8 cellular contexts compared by ENCODE assay signal in the genomic region with DNA sequence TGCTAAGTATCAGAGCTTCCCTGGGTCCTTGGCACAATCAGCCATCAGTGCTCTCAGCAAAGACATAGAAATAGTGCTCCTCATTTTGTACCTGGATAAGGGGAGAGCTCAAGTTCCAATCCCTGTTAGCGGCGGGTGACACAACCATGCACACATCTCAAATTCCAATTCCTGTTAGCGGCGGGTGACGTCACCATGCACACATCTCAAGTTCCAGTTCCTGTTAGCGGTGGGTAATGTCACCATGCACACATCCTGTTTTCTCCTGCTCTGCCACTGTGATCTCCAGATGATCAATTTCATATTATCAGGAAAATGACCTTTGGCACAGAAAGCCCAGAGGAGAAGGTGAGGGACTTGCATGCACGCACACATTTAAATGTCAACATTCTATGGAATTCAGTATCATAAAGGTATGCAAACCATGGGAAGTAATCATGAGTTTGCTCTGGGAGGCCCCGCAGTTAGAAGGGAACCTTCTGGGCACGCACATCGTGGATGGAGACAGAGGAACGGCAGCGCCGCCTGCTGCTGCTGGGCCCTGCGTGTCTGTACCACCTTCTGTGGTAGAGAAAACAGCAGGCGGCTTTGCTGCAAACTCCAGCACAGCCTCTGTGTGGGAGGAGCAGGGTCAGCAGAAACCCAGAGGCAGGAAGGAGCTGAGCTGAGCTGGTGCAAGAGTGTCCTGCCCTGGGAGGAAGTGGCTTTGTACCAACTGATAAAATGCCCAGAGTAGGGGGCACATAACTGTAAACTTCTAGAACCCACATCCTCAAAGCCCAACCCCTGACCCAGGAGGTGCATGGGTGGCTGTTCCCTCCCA.
A peak's percentile ranks its signal among the peaks of the same experiment; 100 is the strongest.
DNase-seq lines count a peak whose midpoint lies in the region; ATAC-seq, FAIRE-seq and TF ChIP-seq lines count a peak whose summit lies in the region.

No MANE protein-coding gene starts in this region.

- no peaks in the 10 kb centered on the region for H3K27me3 ChIP-seq in DOHH2 (ENCODE audit: control insufficient read depth, low read length)

- no peak overlapping the region for H3K9ac ChIP-seq in SK-N-MC (ENCODE audit: insufficient read length)

- FAIRE-seq in urothelium cell line (lab: Jason Lieb, UNC), result peak; percentile 91

- H3K4me1 Mint-ChIP-seq in activated naive CD8-positive, alpha-beta T cell treated with anti-CD3 and anti-CD28 coated beads for 36 hours, result peaks cover 57% of the 10 kb centered on the region

- H3K36me3 ChIP-seq in DOHH2 (ENCODE audit: control insufficient read depth, low read length) (peaks cover 8% of the 10 kb centered on the region), SK-N-MC (ENCODE audit: insufficient read depth, low read length) (no peaks in the 10 kb centered on the region)

- TF ChIP-seq CTCF in DOHH2 (IDR thresholded peaks at IDR 0.05; ENCODE audit: low read depth, low read length, poor library complexity, severe bottlenecking), result peak; percentile 85

- peaks cover 16% of the 10 kb centered on the region for H3K36me3 Mint-ChIP-seq in activated naive CD8-positive, alpha-beta T cell treated with anti-CD3 and anti-CD28 coated beads for 36 hours

- DNase-seq in SK-N-MC (ENCODE audit: low read depth, low spot score) (peak; percentile 10), cardiac septum (ENCODE audit: low spot score) (peak; percentile 92), pulmonary artery endothelial cell (ENCODE audit: low read depth, low spot score) (peak; percentile 61), urothelium cell line (ENCODE audit: low spot score) (peak; percentile 80)
- DNase-seq in activated naive CD8-positive, alpha-beta T cell treated with anti-CD3 and anti-CD28 coated beads for 36 hours, result peak; percentile 81

- peaks cover 14% of the 10 kb centered on the region for H3K79me2 ChIP-seq in DOHH2 (ENCODE audit: control insufficient read depth, low read length)

- H3K4me1 ChIP-seq in DOHH2 (ENCODE audit: control insufficient read depth, low read length), result peaks cover 60% of the 10 kb centered on the region

- no peaks in the 10 kb centered on the region for H3K9me2 ChIP-seq in DOHH2 (replicated peaks; ENCODE audit: control insufficient read depth, low read length)

- TF ChIP-seq RAD21 in Ishikawa (IDR thresholded peaks at IDR 0.05; ENCODE audit: low read depth), result peak; percentile 69

- intact Hi-C loops in cardiac septum (cut with DNase I), result loop anchor here (1.0 kb wide), 1 partner anchor 55 kb away; no protein-coding TSS in a partner anchor

- H3K4me2 ChIP-seq in DOHH2 (ENCODE audit: low read length), result peak overlapping the region; percentile 70

- ATAC-seq in GM21529 (IDR thresholded peaks at IDR 0.05; ENCODE audit: unreplicated experiment), result peak; percentile 81

- H3K4me3 ChIP-seq in DOHH2 (ENCODE audit: low read length) (peak overlapping the region; percentile 56), SK-N-MC (no peak overlapping the region)

- H3K27ac Mint-ChIP-seq in activated naive CD8-positive, alpha-beta T cell treated with anti-CD3 and anti-CD28 coated beads for 36 hours, result peak overlapping the region; percentile 100

- H4K20me1 ChIP-seq in DOHH2 (ENCODE audit: control insufficient read depth, insufficient read depth, low read depth, low read length), result no peaks in the 10 kb centered on the region

- peak overlapping the region; percentile 74 for H3K27ac ChIP-seq in DOHH2 (ENCODE audit: low read depth, low read length)
- no peak overlapping the region for H3K27ac ChIP-seq in SK-N-MC

- no peak; the same call in 1 of the 2 replicates for TF ChIP-seq EP300 in Ishikawa (IDR thresholded peaks at IDR 0.05; ENCODE audit: borderline replicate concordance)

- peaks cover 17% of the 10 kb centered on the region for H3F3A ChIP-seq in DOHH2 (ENCODE audit: control insufficient read depth, insufficient read depth)

- peak overlapping the region; percentile 75 for H3K4me3 Mint-ChIP-seq in activated naive CD8-positive, alpha-beta T cell treated with anti-CD3 and anti-CD28 coated beads for 36 hours

- H3K27me3 Mint-ChIP-seq in activated naive CD8-positive, alpha-beta T cell treated with anti-CD3 and anti-CD28 coated beads for 36 hours, result no peaks in the 10 kb centered on the region

- no peaks in the 10 kb centered on the region for H3K9me3 Mint-ChIP-seq in activated naive CD8-positive, alpha-beta T cell treated with anti-CD3 and anti-CD28 coated beads for 36 hours

- H3K9me3 ChIP-seq in DOHH2 (ENCODE audit: control insufficient read depth, insufficient read depth, low read length), result peaks cover 3% of the 10 kb centered on the region; the same call in 1 of the 2 replicates
- H3K9me3 ChIP-seq in SK-N-MC (ENCODE audit: low read depth, low read length), result no peaks in the 10 kb centered on the region

TF ChIP-seq in Ishikawa, 13 proteins besides CTCF, POLR2A, EP300 and RAD21:
- no peak for TF ChIP-seq FOXM1 (IDR thresholded peaks at IDR 0.05; ENCODE audit: borderline replicate concordance, low read depth)
- peak; percentile 65; the same call in 1 of the 2 replicates for TF ChIP-seq EGR1 (IDR thresholded peaks at IDR 0.05)
- TF ChIP-seq, protein P1, sequence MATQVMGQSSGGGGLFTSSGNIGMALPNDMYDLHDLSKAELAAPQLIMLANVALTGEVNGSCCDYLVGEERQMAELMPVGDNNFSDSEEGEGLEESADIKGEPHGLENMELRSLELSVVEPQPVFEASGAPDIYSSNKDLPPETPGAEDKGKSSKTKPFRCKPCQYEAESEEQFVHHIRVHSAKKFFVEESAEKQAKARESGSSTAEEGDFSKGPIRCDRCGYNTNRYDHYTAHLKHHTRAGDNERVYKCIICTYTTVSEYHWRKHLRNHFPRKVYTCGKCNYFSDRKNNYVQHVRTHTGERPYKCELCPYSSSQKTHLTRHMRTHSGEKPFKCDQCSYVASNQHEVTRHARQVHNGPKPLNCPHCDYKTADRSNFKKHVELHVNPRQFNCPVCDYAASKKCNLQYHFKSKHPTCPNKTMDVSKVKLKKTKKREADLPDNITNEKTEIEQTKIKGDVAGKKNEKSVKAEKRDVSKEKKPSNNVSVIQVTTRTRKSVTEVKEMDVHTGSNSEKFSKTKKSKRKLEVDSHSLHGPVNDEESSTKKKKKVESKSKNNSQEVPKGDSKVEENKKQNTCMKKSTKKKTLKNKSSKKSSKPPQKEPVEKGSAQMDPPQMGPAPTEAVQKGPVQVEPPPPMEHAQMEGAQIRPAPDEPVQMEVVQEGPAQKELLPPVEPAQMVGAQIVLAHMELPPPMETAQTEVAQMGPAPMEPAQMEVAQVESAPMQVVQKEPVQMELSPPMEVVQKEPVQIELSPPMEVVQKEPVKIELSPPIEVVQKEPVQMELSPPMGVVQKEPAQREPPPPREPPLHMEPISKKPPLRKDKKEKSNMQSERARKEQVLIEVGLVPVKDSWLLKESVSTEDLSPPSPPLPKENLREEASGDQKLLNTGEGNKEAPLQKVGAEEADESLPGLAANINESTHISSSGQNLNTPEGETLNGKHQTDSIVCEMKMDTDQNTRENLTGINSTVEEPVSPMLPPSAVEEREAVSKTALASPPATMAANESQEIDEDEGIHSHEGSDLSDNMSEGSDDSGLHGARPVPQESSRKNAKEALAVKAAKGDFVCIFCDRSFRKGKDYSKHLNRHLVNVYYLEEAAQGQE (IDR thresholded peaks at IDR 0.05; ENCODE audit: low read depth), result no peak
- peak; percentile 59; the same call in 1 of the 2 replicates for TF ChIP-seq TEAD4 (IDR thresholded peaks at IDR 0.05)
- no peak for TF ChIP-seq YY1 (IDR thresholded peaks at IDR 0.05; ENCODE audit: low read depth)
- TF ChIP-seq TCF12 (IDR thresholded peaks at IDR 0.05; ENCODE audit: low read depth), result 0 out of 2 replicates have a peak, but pooled peaks have one; percentile 49
- no peak for TF ChIP-seq TAF1 (IDR thresholded peaks at IDR 0.05; ENCODE audit: low read depth)
- TF ChIP-seq, protein P2, sequence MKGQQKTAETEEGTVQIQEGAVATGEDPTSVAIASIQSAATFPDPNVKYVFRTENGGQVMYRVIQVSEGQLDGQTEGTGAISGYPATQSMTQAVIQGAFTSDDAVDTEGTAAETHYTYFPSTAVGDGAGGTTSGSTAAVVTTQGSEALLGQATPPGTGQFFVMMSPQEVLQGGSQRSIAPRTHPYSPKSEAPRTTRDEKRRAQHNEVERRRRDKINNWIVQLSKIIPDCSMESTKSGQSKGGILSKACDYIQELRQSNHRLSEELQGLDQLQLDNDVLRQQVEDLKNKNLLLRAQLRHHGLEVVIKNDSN (IDR thresholded peaks at IDR 0.05), result no peak
- peak; percentile 77 for TF ChIP-seq CREB1 (IDR thresholded peaks at IDR 0.05; ENCODE audit: low read depth)
- peak; percentile 62; the same call in 1 of the 2 replicates for TF ChIP-seq CEBPB (IDR thresholded peaks at IDR 0.05)
- no peak for TF ChIP-seq NFIC (IDR thresholded peaks at IDR 0.05)
- no peak for TF ChIP-seq ZBTB7A (IDR thresholded peaks at IDR 0.05; ENCODE audit: low read depth)
- TF ChIP-seq, protein P3, sequence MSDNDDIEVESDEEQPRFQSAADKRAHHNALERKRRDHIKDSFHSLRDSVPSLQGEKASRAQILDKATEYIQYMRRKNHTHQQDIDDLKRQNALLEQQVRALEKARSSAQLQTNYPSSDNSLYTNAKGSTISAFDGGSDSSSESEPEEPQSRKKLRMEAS (IDR thresholded peaks at IDR 0.05), result no peak; the same call in 1 of the 2 replicates

Comparison
In these comparisons a context has a peak if more than half of its experiments do, and no peak if none do; other contexts are left out.
1. DNase-seq: peak in every context shown above with its lines; median percentile 92 in cardiac septum; 81 in activated naive CD8-positive, alpha-beta T cell treated with anti-CD3 and anti-CD28 coated beads for 36 hours; 80 in urothelium cell line; 61 in pulmonary artery endothelial cell; 10 in SK-N-MC.